Comparison of ENCODE assay signal across 1 cellular context in the genomic region with DNA sequence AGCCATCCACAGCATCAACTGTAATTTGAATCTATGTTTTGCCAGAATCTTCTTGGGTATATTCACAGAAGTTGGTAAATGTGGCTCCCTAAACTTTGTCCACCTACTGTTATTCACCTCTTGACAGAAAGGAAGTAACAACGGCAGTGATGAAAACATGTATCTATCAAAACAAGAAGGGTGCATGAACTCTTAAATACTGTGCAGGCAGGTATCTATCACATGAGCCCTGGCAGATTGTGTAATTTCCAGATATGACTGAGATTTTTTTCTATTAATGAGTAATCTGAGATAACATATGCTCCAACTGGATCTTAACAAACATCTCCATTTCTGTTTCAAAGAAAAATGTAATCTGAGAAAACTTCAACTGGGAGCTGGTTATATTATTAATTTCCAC.
TF ChIP-seq lines count a peak whose summit lies in the region.

No MANE protein-coding gene starts in this region.

TF ChIP-seq in liver, 16 proteins besides CTCF, POLR2A, EP300 and RAD21 (continued from another document):
- TF ChIP-seq, protein P1, sequence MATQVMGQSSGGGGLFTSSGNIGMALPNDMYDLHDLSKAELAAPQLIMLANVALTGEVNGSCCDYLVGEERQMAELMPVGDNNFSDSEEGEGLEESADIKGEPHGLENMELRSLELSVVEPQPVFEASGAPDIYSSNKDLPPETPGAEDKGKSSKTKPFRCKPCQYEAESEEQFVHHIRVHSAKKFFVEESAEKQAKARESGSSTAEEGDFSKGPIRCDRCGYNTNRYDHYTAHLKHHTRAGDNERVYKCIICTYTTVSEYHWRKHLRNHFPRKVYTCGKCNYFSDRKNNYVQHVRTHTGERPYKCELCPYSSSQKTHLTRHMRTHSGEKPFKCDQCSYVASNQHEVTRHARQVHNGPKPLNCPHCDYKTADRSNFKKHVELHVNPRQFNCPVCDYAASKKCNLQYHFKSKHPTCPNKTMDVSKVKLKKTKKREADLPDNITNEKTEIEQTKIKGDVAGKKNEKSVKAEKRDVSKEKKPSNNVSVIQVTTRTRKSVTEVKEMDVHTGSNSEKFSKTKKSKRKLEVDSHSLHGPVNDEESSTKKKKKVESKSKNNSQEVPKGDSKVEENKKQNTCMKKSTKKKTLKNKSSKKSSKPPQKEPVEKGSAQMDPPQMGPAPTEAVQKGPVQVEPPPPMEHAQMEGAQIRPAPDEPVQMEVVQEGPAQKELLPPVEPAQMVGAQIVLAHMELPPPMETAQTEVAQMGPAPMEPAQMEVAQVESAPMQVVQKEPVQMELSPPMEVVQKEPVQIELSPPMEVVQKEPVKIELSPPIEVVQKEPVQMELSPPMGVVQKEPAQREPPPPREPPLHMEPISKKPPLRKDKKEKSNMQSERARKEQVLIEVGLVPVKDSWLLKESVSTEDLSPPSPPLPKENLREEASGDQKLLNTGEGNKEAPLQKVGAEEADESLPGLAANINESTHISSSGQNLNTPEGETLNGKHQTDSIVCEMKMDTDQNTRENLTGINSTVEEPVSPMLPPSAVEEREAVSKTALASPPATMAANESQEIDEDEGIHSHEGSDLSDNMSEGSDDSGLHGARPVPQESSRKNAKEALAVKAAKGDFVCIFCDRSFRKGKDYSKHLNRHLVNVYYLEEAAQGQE (IDR thresholded peaks at IDR 0.05) = peak; percentile 62
- peak in 1 of 2 donors; percentile 62 for TF ChIP-seq GABPA (IDR thresholded peaks at IDR 0.05 in 1 of 2, conservative IDR thresholded peaks at IDR 0.05 in 1 of 2)
- TF ChIP-seq HNF4G (IDR thresholded peaks at IDR 0.05) = no peak
